Comparison of ENCODE assay signal across 1 cellular context in the genomic region with DNA sequence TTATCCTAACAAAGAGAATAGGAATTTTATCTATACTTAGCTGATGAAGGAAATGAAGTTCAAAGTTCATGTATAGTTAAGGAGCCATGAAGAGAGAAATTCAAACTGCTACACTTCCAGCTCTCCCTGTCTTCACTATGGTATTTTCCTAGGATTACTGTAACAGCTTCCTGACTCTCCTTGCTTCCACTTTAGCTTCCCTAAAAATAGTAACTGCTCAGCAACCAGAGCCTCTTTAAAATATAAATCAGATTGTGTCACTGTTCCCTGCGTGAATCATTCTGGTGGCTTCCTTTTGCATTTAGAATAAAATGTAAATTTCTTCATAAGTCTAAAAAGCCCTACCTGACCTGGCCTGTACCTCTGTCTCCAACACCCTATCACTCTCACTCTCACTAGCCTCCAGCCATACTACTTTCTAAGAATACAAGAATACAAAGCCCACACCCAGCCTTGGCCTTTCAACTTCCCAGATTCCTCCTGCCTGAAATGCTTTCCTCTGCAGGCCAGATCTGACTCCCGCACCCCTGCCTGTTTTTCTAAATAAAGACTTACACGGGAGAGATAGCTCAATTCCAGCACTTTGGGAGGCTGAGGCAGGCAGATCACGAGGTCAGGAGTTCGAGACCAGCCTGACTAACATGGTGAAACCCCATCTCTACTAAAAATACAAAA.
TF ChIP-seq lines count a peak whose summit lies in the region.

No MANE protein-coding gene starts in this region.

TF ChIP-seq in SK-N-SH, 30 proteins besides CTCF, POLR2A, EP300 and RAD21 (continued from another document):
- TF ChIP-seq, protein P1, sequence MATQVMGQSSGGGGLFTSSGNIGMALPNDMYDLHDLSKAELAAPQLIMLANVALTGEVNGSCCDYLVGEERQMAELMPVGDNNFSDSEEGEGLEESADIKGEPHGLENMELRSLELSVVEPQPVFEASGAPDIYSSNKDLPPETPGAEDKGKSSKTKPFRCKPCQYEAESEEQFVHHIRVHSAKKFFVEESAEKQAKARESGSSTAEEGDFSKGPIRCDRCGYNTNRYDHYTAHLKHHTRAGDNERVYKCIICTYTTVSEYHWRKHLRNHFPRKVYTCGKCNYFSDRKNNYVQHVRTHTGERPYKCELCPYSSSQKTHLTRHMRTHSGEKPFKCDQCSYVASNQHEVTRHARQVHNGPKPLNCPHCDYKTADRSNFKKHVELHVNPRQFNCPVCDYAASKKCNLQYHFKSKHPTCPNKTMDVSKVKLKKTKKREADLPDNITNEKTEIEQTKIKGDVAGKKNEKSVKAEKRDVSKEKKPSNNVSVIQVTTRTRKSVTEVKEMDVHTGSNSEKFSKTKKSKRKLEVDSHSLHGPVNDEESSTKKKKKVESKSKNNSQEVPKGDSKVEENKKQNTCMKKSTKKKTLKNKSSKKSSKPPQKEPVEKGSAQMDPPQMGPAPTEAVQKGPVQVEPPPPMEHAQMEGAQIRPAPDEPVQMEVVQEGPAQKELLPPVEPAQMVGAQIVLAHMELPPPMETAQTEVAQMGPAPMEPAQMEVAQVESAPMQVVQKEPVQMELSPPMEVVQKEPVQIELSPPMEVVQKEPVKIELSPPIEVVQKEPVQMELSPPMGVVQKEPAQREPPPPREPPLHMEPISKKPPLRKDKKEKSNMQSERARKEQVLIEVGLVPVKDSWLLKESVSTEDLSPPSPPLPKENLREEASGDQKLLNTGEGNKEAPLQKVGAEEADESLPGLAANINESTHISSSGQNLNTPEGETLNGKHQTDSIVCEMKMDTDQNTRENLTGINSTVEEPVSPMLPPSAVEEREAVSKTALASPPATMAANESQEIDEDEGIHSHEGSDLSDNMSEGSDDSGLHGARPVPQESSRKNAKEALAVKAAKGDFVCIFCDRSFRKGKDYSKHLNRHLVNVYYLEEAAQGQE (IDR thresholded peaks at IDR 0.05; ENCODE audit: low read depth, low read length) = no peak
- no peak for TF ChIP-seq MXI1 (IDR thresholded peaks at IDR 0.05; ENCODE audit: low read depth, low read length)
